Comparison of ENCODE assay signal across 7 cellular contexts in genomic region chr20:3777381-3777725, GRCh38. TPM values are rescaled to one million over a fixed set of nuclear protein-coding genes. Genes with fewer than 3 reads are reported as not detected.
A peak's percentile ranks its signal among the peaks of the same experiment; 100 is the strongest.
DNase-seq lines count a peak whose midpoint lies in the region; ATAC-seq and TF ChIP-seq lines count a peak whose summit lies in the region.

No MANE protein-coding gene starts in this region.

- peak; percentile 48 for ATAC-seq in activated naive CD8-positive, alpha-beta T cell treated with anti-CD3 and anti-CD28 coated beads, Interleukin-2, amount 10 ng/mL, durations not matched to agents 7 days and 5 days (ENCODE audit: low read depth)

- POLR2A ChIA-PET in activated naive CD8-positive, alpha-beta T cell treated with anti-CD3 and anti-CD28 coated beads, Interleukin-2, amount 10 ng/mL, durations not matched to agents 7 days and 5 days (lab: Charles Lee) = interaction anchor here (0.9 to 9.0 kb wide), 3 partner anchors 9 to 44 kb away, joined by 3 to 53 read pairs (median 6); partner anchors contain the start of genes ADISSP and CENPB

- no peaks in the 10 kb centered on the region for H3K9me3 Mint-ChIP-seq in activated naive CD8-positive, alpha-beta T cell treated with anti-CD3 and anti-CD28 coated beads, Interleukin-2, amount 10 ng/mL, durations not matched to agents 7 days and 5 days

- peak overlapping the region; percentile 76 for H3K4me3 Mint-ChIP-seq in activated naive CD8-positive, alpha-beta T cell treated with anti-CD3 and anti-CD28 coated beads, Interleukin-2, amount 10 ng/mL, durations not matched to agents 7 days and 5 days

- H3K4me3 ChIP-seq in HFF-Myc (replicated peaks; ENCODE audit: low read depth, low read length) (peak overlapping the region; percentile 44), kidney epithelial cell (ENCODE audit: low read depth, low read length) (peak overlapping the region; percentile 30)

- peaks cover 22% of the 10 kb centered on the region for H3K4me1 Mint-ChIP-seq in activated naive CD8-positive, alpha-beta T cell treated with anti-CD3 and anti-CD28 coated beads, Interleukin-2, amount 10 ng/mL, durations not matched to agents 7 days and 5 days

- H3K27me3 Mint-ChIP-seq in activated naive CD8-positive, alpha-beta T cell treated with anti-CD3 and anti-CD28 coated beads, Interleukin-2, amount 10 ng/mL, durations not matched to agents 7 days and 5 days = peaks cover 31% of the 10 kb centered on the region

- TF ChIP-seq CTCF in HFF-Myc (IDR thresholded peaks at IDR 0.05; ENCODE audit: low read depth, low read length, missing control alignments) (no peak), kidney epithelial cell (IDR thresholded peaks at IDR 0.05; ENCODE audit: insufficient read depth, low read length, poor library complexity, severe bottlenecking) (no peak)

- H3K36me3 ChIP-seq in kidney epithelial cell (ENCODE audit: control insufficient read depth, insufficient read depth, low read length) = no peaks in the 10 kb centered on the region

- peaks cover 20% of the 10 kb centered on the region for H3K27me3 ChIP-seq in kidney epithelial cell (ENCODE audit: control insufficient read depth, insufficient read depth, low read length)

- no peak for DNase-seq in HFF-Myc (ENCODE audit: extremely low read depth, low read depth)
- no peak for DNase-seq in activated naive CD8-positive, alpha-beta T cell treated with anti-CD3 and anti-CD28 coated beads, Interleukin-2, amount 10 ng/mL, durations not matched to agents 7 days and 5 days
- no peak for DNase-seq in kidney epithelial cell (ENCODE audit: low read depth)
- DNase-seq in stimulated activated naive CD4-positive, alpha-beta T cell treated with Interleukin-2 at 50 U/mL for 16 hours (lab: John Stamatoyannopoulos, UW) = peak; percentile 31
- no peak for DNase-seq in CD1c-positive myeloid dendritic cell (ENCODE audit: extremely low spot score)
- DNase-seq in HPDE6-E6E7 (ENCODE audit: extremely low spot score) = no peak
- DNase-seq in stimulated activated CD4-positive, alpha-beta T cell treated with anti-CD3 and anti-CD28 coated beads, Interleukin-2, amount 100 ng/mL, for 48 hours = no peak

- no peak overlapping the region for H3K27ac Mint-ChIP-seq in activated naive CD8-positive, alpha-beta T cell treated with anti-CD3 and anti-CD28 coated beads, Interleukin-2, amount 10 ng/mL, durations not matched to agents 7 days and 5 days

- no peaks in the 10 kb centered on the region for H3K36me3 Mint-ChIP-seq in activated naive CD8-positive, alpha-beta T cell treated with anti-CD3 and anti-CD28 coated beads, Interleukin-2, amount 10 ng/mL, durations not matched to agents 7 days and 5 days

RNA-seq across cellular contexts. Expression of gene SPEF1, which starts 3.9 kb away (rescaled TPM):
- not detected for total RNA-seq in activated naive CD8-positive, alpha-beta T cell treated with anti-CD3 and anti-CD28 coated beads, Interleukin-2, amount 10 ng/mL, durations not matched to agents 7 days and 5 days
- 0.07 TPM in 1 of 2 replicates, not detected in the other for total RNA-seq in kidney epithelial cell

RNA-seq across cellular contexts. Expression of gene CENPB, which starts 9.2 kb away (rescaled TPM):
- 10 to 100 TPM; 63.3 to 65.7 TPM for total RNA-seq in activated naive CD8-positive, alpha-beta T cell treated with anti-CD3 and anti-CD28 coated beads, Interleukin-2, amount 10 ng/mL, durations not matched to agents 7 days and 5 days
- total RNA-seq in kidney epithelial cell = 66.2 and 73.3 TPM in 2 replicates

RNA-seq across cellular contexts. Expression of gene ADISSP, which starts 9.8 kb away (rescaled TPM):
- 10 to 100 TPM; 21.9 to 22.1 TPM for total RNA-seq in activated naive CD8-positive, alpha-beta T cell treated with anti-CD3 and anti-CD28 coated beads, Interleukin-2, amount 10 ng/mL, durations not matched to agents 7 days and 5 days
- total RNA-seq in kidney epithelial cell = 34.8 and 35.2 TPM in 2 replicates

RNA-seq across cellular contexts. Expression of gene CDC25B, which starts 18.8 kb away (rescaled TPM):
- 100 to 1,000 TPM; 263 to 264 TPM for total RNA-seq in activated naive CD8-positive, alpha-beta T cell treated with anti-CD3 and anti-CD28 coated beads, Interleukin-2, amount 10 ng/mL, durations not matched to agents 7 days and 5 days
- total RNA-seq in kidney epithelial cell = 8.3 and 13.0 TPM in 2 replicates

RNA-seq across cellular contexts. Expression of gene AP5S1, which starts 43.0 kb away (rescaled TPM):
- total RNA-seq in activated naive CD8-positive, alpha-beta T cell treated with anti-CD3 and anti-CD28 coated beads, Interleukin-2, amount 10 ng/mL, durations not matched to agents 7 days and 5 days = 10 to 100 TPM; 11.1 to 12.5 TPM
- 13.7 and 15.0 TPM in 2 replicates for total RNA-seq in kidney epithelial cell
